Comparison of ENCODE assay signal across 1 cellular context in the genomic region with DNA sequence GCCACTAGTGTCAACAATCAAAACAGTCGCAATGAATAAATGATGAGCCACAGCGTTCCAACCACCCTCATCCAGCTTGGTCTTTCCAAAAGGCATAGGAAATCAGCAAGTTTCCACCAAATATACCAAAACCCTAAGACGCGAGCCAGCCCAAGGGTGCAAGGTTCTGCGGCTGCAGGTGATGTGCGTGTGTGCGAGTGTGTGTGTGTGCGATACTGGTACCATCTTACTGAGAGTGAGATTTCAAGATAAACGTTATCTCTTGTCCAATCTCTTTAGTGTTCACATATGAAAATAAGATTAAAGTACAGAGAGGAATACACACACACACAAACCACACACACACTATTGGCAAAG.
TF ChIP-seq lines count a peak whose summit lies in the region.

No MANE protein-coding gene starts in this region.

TF ChIP-seq in GM23338, 12 proteins besides CTCF, POLR2A, EP300 and RAD21 (continued from another document):
- TF ChIP-seq REST (IDR thresholded peaks at IDR 0.05; ENCODE audit: unreplicated experiment) (no peak), EZH2 (IDR thresholded peaks at IDR 0.05; ENCODE audit: low read depth, unreplicated experiment) (no peak), JUNB (IDR thresholded peaks at IDR 0.05; ENCODE audit: unreplicated experiment) (no peak), ZNF331 (CRISPR knock-in tag; IDR thresholded peaks at IDR 0.05; ENCODE audit: low read depth) (no peak), NANOG (IDR thresholded peaks at IDR 0.05; ENCODE audit: borderline replicate concordance) (no peak)
